Comparison of ENCODE assay signal across 17 cellular contexts in the genomic region with DNA sequence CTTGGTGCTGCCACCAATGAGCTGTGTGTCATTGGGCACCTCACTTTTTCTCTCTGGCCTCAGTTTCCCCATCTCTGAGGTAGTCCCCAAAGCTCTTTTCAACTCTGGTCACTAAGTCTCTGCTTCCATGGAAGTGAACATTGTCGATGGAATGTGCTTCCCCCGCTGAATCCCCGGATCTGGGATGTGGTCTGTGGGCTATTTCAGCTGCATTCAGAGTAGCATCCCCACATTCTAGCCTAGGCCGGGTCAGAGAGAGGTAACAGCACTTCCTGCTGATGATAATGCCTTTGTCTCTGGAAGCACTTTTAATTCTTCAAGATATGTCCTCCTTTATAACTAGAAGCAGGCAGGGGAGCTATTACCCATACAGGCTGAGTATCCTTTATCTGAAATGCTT.
"Had no signal": no experiment of that assay in that cellular context is flagged by ENCODE, and none has a peak within 500 bp of the region (broad histone marks: within the 10 kb centered on the region; RNA-seq: fewer than 3 reads in every experiment).

No MANE protein-coding gene starts in this region.

- H3K27me3 Mint-ChIP-seq: activated naive CD4-positive, alpha-beta T cell treated with anti-CD3 and anti-CD28 coated beads, Interleukin-2, amount 50 U/mL, for 24 hours; effector memory CD8-positive, alpha-beta T cell; T-cell had no signal

- H3K9me3 Mint-ChIP-seq: activated naive CD4-positive, alpha-beta T cell treated with anti-CD3 and anti-CD28 coated beads, Interleukin-2, amount 50 U/mL, for 24 hours; activated T-helper 2 cell treated with anti-CD3 and anti-CD28 coated beads, Interferon-gamma antibody, Interleukin-2, Interleukin-4, amounts not matched to agents 10 μg/mL and 5 μg/mL and 100 μg/mL, durations not matched to agents 14 hours and 24 hours and 36 hours; effector memory CD8-positive, alpha-beta T cell; naive B cell; stimulated activated effector memory CD8-positive, alpha-beta T cell treated with anti-CD3 and anti-CD28 coated beads, Interleukin-12 subunit alpha, Interleukin-12 subunit beta, amount 100 ng/mL, for 72 hours; T-cell had no signal

- H3K9me3 ChIP-seq: adrenal gland, breast epithelium, lower lobe of right lung had no signal

- H3K4me1 Mint-ChIP-seq: activated naive CD4-positive, alpha-beta T cell treated with anti-CD3 and anti-CD28 coated beads, Interleukin-2, amount 50 U/mL, for 24 hours had no signal

- H3K27me3 ChIP-seq: adrenal gland, breast epithelium, foreskin keratinocyte had no signal

- ATAC-seq: effector memory CD8-positive, alpha-beta T cell; foreskin keratinocyte; left cardiac atrium; lower lobe of right lung; stimulated activated effector memory CD8-positive, alpha-beta T cell treated with anti-CD3 and anti-CD28 coated beads, Interleukin-12 subunit alpha, Interleukin-12 subunit beta, amount 100 ng/mL, for 72 hours; T-cell had no signal

- H3K4me1 ChIP-seq: foreskin keratinocyte, parathyroid adenoma had no signal

- H3K4me3 ChIP-seq: adrenal gland, breast epithelium, lower lobe of right lung had no signal

- H3K79me2 ChIP-seq: parathyroid adenoma had no signal

- H3K4me3 Mint-ChIP-seq: activated naive CD4-positive, alpha-beta T cell treated with anti-CD3 and anti-CD28 coated beads, Interleukin-2, amount 50 U/mL, for 24 hours; effector memory CD8-positive, alpha-beta T cell; stimulated activated effector memory CD8-positive, alpha-beta T cell treated with anti-CD3 and anti-CD28 coated beads, Interleukin-12 subunit alpha, Interleukin-12 subunit beta, amount 100 ng/mL, for 72 hours; T-cell had no signal

- H3K27ac ChIP-seq: adrenal gland, foreskin keratinocyte, lower lobe of right lung, parathyroid adenoma had no signal

- H3K9ac ChIP-seq: parathyroid adenoma had no signal

- H2AFZ ChIP-seq: parathyroid adenoma had no signal

- H3K36me3 Mint-ChIP-seq: activated naive CD4-positive, alpha-beta T cell treated with anti-CD3 and anti-CD28 coated beads, Interleukin-2, amount 50 U/mL, for 24 hours; naive B cell; stimulated activated effector memory CD8-positive, alpha-beta T cell treated with anti-CD3 and anti-CD28 coated beads, Interleukin-12 subunit alpha, Interleukin-12 subunit beta, amount 100 ng/mL, for 72 hours; T-cell had no signal

- H3K36me3 ChIP-seq: adrenal gland, breast epithelium, lower lobe of right lung had no signal

- DNase-seq: activated CD4-positive, alpha-beta T cell treated with anti-CD3 and anti-CD28 coated beads, Interleukin-2, amount 50 U/mL, for 48 hours; activated CD4-positive, CD25-positive, alpha-beta regulatory T cell treated with anti-CD3 and anti-CD28 coated beads, Interleukin-2, amount 50 U/mL, for 72 hours; adrenal gland; dermis blood vessel endothelial cell; effector memory CD8-positive, alpha-beta T cell; foreskin keratinocyte; left cardiac atrium; lower lobe of right lung; midbrain; naive B cell; T-cell; T-helper 9 cell had no signal

- H3K27ac Mint-ChIP-seq: activated naive CD4-positive, alpha-beta T cell treated with anti-CD3 and anti-CD28 coated beads, Interleukin-2, amount 50 U/mL, for 24 hours; activated T-helper 2 cell treated with anti-CD3 and anti-CD28 coated beads, Interferon-gamma antibody, Interleukin-2, Interleukin-4, amounts not matched to agents 10 μg/mL and 5 μg/mL and 100 μg/mL, durations not matched to agents 14 hours and 24 hours and 36 hours; effector memory CD8-positive, alpha-beta T cell; stimulated activated effector memory CD8-positive, alpha-beta T cell treated with anti-CD3 and anti-CD28 coated beads, Interleukin-12 subunit alpha, Interleukin-12 subunit beta, amount 100 ng/mL, for 72 hours; T-cell had no signal
